Comparison of ENCODE assay signal across 1 cellular context in the genomic region with DNA sequence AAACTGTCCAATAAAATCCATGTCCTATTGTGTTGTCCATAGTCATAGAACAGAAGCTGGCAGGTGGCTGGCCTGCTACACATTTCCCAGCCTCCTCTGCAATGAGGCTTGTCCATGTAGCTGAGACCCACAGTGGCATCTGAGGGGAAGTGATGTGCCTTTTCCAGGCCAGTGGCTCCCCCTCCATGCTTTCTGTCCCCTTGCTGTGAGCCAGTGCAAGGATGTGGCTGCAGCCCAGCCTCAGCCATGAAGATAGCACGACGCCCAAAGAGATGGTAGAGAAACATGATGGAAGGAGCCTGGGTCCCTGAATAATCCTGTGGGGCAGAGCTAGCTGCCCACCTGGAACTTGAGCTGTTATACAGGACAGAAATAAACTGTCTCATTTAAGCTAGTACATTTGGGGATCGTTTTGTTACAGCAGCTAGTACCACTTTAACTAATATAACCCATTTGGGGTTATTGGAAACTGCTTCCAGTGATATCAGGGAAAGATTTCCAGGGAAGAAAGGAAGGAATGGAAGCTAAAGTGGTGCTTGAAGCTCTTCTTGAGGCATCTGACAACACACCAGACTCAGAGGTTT.
TF ChIP-seq lines count a peak whose summit lies in the region.

No MANE protein-coding gene starts in this region.

TF ChIP-seq in A549, 52 proteins besides CTCF, POLR2A, EP300 and RAD21 (continued from another document):
- TF ChIP-seq BHLHE40 (IDR thresholded peaks at IDR 0.05; ENCODE audit: low read depth, low read length) (no peak), MAZ (IDR thresholded peaks at IDR 0.05; ENCODE audit: borderline replicate concordance, low read depth, low read length) (no peak), EHF (CRISPR knock-in tag; IDR thresholded peaks at IDR 0.05) (no peak), RNF2 (IDR thresholded peaks at IDR 0.05; ENCODE audit: borderline replicate concordance, low read depth) (no peak)
- TF ChIP-seq, protein P1, sequence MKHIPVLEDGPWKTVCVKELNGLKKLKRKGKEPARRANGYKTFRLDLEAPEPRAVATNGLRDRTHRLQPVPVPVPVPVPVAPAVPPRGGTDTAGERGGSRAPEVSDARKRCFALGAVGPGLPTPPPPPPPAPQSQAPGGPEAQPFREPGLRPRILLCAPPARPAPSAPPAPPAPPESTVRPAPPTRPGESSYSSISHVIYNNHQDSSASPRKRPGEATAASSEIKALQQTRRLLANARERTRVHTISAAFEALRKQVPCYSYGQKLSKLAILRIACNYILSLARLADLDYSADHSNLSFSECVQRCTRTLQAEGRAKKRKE (CRISPR knock-in tag; IDR thresholded peaks at IDR 0.05; ENCODE audit: low read depth), result no peak
- TF ChIP-seq, protein P2, sequence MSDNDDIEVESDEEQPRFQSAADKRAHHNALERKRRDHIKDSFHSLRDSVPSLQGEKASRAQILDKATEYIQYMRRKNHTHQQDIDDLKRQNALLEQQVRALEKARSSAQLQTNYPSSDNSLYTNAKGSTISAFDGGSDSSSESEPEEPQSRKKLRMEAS (IDR thresholded peaks at IDR 0.05), result no peak
